In the genomic region with DNA sequence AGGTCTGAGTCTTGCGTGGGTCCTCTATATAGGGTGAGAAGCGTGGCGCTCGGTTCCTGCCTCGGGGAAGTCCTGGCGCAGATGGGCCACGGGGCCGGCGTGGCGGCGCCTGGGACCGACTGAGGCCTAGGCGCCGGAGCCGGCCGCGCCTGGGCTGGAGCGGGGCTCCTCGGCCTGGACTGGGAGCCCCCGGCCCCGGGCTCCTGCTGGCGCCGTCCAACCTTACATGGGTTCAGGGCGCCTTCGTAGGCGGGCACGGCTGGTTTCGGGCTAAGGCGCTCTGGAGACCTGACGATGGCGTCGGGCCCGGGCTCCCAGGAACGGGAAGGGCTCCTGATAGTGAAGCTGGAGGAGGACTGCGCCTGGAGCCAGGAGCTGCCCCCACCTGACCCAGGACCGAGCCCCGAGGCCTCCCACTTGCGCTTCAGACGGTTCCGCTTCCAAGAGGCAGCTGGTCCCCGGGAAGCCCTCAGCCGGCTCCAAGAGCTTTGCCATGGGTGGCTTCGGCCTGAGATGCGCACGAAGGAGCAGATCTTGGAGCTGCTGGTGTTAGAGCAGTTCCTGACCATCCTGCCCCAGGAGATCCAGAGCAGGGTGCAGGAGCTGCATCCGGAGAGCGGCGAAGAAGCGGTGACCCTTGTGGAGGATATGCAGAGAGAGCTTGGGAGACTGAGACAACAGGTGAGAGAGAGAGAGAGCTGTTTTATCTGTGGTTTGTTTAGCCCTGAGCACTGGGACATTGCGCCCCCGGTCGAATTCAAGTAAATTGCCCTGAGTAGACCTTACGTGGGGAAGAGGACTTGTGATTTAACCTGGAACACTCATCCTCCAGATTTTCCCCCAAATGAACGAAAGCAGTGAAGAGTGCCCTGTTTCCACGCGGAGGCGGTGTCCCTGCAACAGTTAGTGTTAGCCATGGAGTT, we compare ENCODE assay signal across 8 cellular contexts. TPM values are rescaled to one million over a fixed set of nuclear protein-coding genes. Genes with fewer than 3 reads are reported as not detected.
DNase-seq lines count a peak whose midpoint lies in the region; ATAC-seq and TF ChIP-seq lines count a peak whose summit lies in the region.

No MANE protein-coding gene starts in this region.

- no peak overlapping the region for H2AFZ ChIP-seq in SU-DHL-6 (ENCODE audit: low read depth, low read length, severe bottlenecking)

- no peaks in the 10 kb centered on the region for H3K27me3 ChIP-seq in SU-DHL-6 (ENCODE audit: low read length)
- H3K27me3 ChIP-seq in sigmoid colon = no peaks in the 10 kb centered on the region

- TF ChIP-seq EP300 in sigmoid colon (IDR thresholded peaks at IDR 0.05) = no peak

- no peaks in the 10 kb centered on the region for H3F3A ChIP-seq in SU-DHL-6 (ENCODE audit: insufficient read depth)

- intact Hi-C loops in sigmoid colon (cut with DNase I) = loop anchor here (1.0 to 5.0 kb wide), 7 partner anchors 15 to 263 kb away; a partner anchor contains a TSS

- no peak for ATAC-seq in HG02981 (IDR thresholded peaks at IDR 0.05; ENCODE audit: unreplicated experiment)

- peaks cover 0 to 37% (median 29%) of the 10 kb centered on the region in 4 donors for H3K4me1 ChIP-seq in sigmoid colon

- 5 to 11% methylated on average over 57 of the region's 57 CpGs for whole genome bisulfite sequencing in sigmoid colon, 2 donors

- H3K9me3 Mint-ChIP-seq in T-helper 1 cell treated with Interleukin-12 subunit alpha and Interleukin-12 subunit beta and Interleukin-4 antibody, amounts not matched to agents 30 μg/mL and 1 μg/mL, for 36 hours = peaks cover 36% of the 10 kb centered on the region

- peak overlapping the region; percentile 83 for H3K4me3 ChIP-seq in SU-DHL-6 (ENCODE audit: insufficient read depth, low read length, poor library complexity, severe bottlenecking)
- peak overlapping the region; percentile 99 for H3K4me3 ChIP-seq in foreskin fibroblast (ENCODE audit: low read depth in 1 of 2, low read length in 2 of 2)
- H3K4me3 ChIP-seq in sigmoid colon = peak overlapping the region; percentile 68 to 99 (median 96)

- peak overlapping the region; percentile 77 for H3K9ac ChIP-seq in SU-DHL-6 (ENCODE audit: low read length)

- H3K27me3 Mint-ChIP-seq in T-helper 1 cell treated with Interleukin-12 subunit alpha and Interleukin-12 subunit beta and Interleukin-4 antibody, amounts not matched to agents 30 μg/mL and 1 μg/mL, for 36 hours (ENCODE audit: low read depth) = no peaks in the 10 kb centered on the region

- peaks cover 50% of the 10 kb centered on the region for H3K36me3 Mint-ChIP-seq in T-helper 1 cell treated with Interleukin-12 subunit alpha and Interleukin-12 subunit beta and Interleukin-4 antibody, amounts not matched to agents 30 μg/mL and 1 μg/mL, for 36 hours (ENCODE audit: low read depth)

- peaks cover 17% of the 10 kb centered on the region for H3K4me1 Mint-ChIP-seq in T-helper 1 cell treated with Interleukin-12 subunit alpha and Interleukin-12 subunit beta and Interleukin-4 antibody, amounts not matched to agents 30 μg/mL and 1 μg/mL, for 36 hours (ENCODE audit: low read depth)

- H3K9me2 ChIP-seq in SU-DHL-6 (replicated peaks; ENCODE audit: insufficient read depth, low read length) = no peaks in the 10 kb centered on the region

- H3K36me3 ChIP-seq in SU-DHL-6 (ENCODE audit: low read length) = peaks cover 27% of the 10 kb centered on the region
- peaks cover 7 to 34% (median 25%) of the 10 kb centered on the region in 4 donors for H3K36me3 ChIP-seq in sigmoid colon

- H3K9me3 ChIP-seq in SU-DHL-6 (ENCODE audit: insufficient read depth, low read length) (no peaks in the 10 kb centered on the region; the same call in 1 of the 2 replicates), sigmoid colon (peaks cover 0 to 12% (median 5%) of the 10 kb centered on the region in 4 donors)

- H3K79me2 ChIP-seq in SU-DHL-6 (ENCODE audit: insufficient read depth, low read length) = peaks cover 52% of the 10 kb centered on the region

- H3K4me2 ChIP-seq in SU-DHL-6 (ENCODE audit: low read depth, low read length, poor library complexity, severe bottlenecking) = peak overlapping the region; percentile 93

- peak overlapping the region; percentile 49 for H3K27ac ChIP-seq in SU-DHL-6 (ENCODE audit: low read depth, low read length)
- peak overlapping the region; percentile 94 to 100 (median 99) for H3K27ac ChIP-seq in sigmoid colon

- H3K27ac Mint-ChIP-seq in T-helper 1 cell treated with Interleukin-12 subunit alpha and Interleukin-12 subunit beta and Interleukin-4 antibody, amounts not matched to agents 30 μg/mL and 1 μg/mL, for 36 hours = peak overlapping the region; percentile 94

- no peaks in the 10 kb centered on the region for H4K20me1 ChIP-seq in SU-DHL-6 (ENCODE audit: low read depth, low read length)

- H3K4me3 Mint-ChIP-seq in T-helper 1 cell treated with Interleukin-12 subunit alpha and Interleukin-12 subunit beta and Interleukin-4 antibody, amounts not matched to agents 30 μg/mL and 1 μg/mL, for 36 hours = peak overlapping the region; percentile 97

- DNase-seq in T-helper 1 cell (no peak), foreskin fibroblast (peak in 1 of 2 donors; percentile 16), sigmoid colon (peak; percentile 71), DMS79 treated with DMSO at 0.1 percent for 48 hours (lab: John Stamatoyannopoulos, UW) (no peak), NCI-H1930 (lab: John Stamatoyannopoulos, UW) (no peak)

- TF ChIP-seq POLR2A in sigmoid colon (IDR thresholded peaks at IDR 0.05) = no peak

- no peak for TF ChIP-seq CTCF in SU-DHL-6 (IDR thresholded peaks at IDR 0.05; ENCODE audit: insufficient read depth, low read length, poor library complexity, severe bottlenecking)
- no peak for TF ChIP-seq CTCF in foreskin fibroblast (IDR thresholded peaks at IDR 0.05; ENCODE audit: low read depth, low read length)
- TF ChIP-seq CTCF in sigmoid colon (IDR thresholded peaks at IDR 0.05) = no peak

RNA-seq across cellular contexts. Expression of a gene that starts 0.5 kb away (rescaled TPM):
- total RNA-seq in sigmoid colon = 10 to 100 TPM; 27.5 to 51.3 (median 33.4) TPM
- 10 to 100 TPM in 2 of 3 donors, 1 to 10 TPM in 1; 9.7 to 17.2 (median 15.0) TPM for polyA plus RNA-seq in sigmoid colon

RNA-seq across cellular contexts. Expression of a gene that starts 21.4 kb away (rescaled TPM):
- total RNA-seq in sigmoid colon = 10 to 100 TPM in 1 of 4 donors, 1 to 10 TPM in 3; 3.5 to 12.8 (median 6.3) TPM
- 1 to 10 TPM; 1.2 to 4.2 (median 2.8) TPM for polyA plus RNA-seq in sigmoid colon

RNA-seq across cellular contexts. Expression of a gene that starts 21.5 kb away (rescaled TPM):
- 10 to 100 TPM; 26.6 to 32.8 (median 27.7) TPM for total RNA-seq in sigmoid colon
- polyA plus RNA-seq in sigmoid colon = 10 to 100 TPM in 1 of 3 donors, 1 to 10 TPM in 2; 6.7 to 17.0 (median 9.6) TPM

RNA-seq across cellular contexts. Expression of a gene that starts 27.4 kb away (rescaled TPM):
- total RNA-seq in sigmoid colon = 1 to 10 TPM; 1.2 to 2.9 (median 2.1) TPM
- polyA plus RNA-seq in sigmoid colon = under 1 TPM; 0.60 to 0.92 (median 0.85) TPM

RNA-seq across cellular contexts. Expression of a gene that starts 48.8 kb away (rescaled TPM):
- 1 to 10 TPM; 5.5 to 6.8 (median 6.2) TPM for total RNA-seq in sigmoid colon
- polyA plus RNA-seq in sigmoid colon = 1 to 10 TPM; 2.8 to 4.9 (median 3.0) TPM
